Comparison of ENCODE assay signal across 1 cellular context in genomic region chr16:11050536-11050935, GRCh38.
TF ChIP-seq lines count a peak whose summit lies in the region.

No MANE protein-coding gene starts in this region.

TF ChIP-seq in IMR-90, 13 proteins besides CTCF, POLR2A, EP300 and RAD21:
- no peak for TF ChIP-seq RCOR1 (IDR thresholded peaks at IDR 0.05; ENCODE audit: insufficient replicate concordance, low read length)
- TF ChIP-seq NFE2L2 (IDR thresholded peaks at IDR 0.05; ENCODE audit: low read depth, low read length) = no peak
- no peak for TF ChIP-seq FOS (IDR thresholded peaks at IDR 0.05; ENCODE audit: low read depth, low read length)
